10 cellular contexts compared by ENCODE assay signal in the genomic region with DNA sequence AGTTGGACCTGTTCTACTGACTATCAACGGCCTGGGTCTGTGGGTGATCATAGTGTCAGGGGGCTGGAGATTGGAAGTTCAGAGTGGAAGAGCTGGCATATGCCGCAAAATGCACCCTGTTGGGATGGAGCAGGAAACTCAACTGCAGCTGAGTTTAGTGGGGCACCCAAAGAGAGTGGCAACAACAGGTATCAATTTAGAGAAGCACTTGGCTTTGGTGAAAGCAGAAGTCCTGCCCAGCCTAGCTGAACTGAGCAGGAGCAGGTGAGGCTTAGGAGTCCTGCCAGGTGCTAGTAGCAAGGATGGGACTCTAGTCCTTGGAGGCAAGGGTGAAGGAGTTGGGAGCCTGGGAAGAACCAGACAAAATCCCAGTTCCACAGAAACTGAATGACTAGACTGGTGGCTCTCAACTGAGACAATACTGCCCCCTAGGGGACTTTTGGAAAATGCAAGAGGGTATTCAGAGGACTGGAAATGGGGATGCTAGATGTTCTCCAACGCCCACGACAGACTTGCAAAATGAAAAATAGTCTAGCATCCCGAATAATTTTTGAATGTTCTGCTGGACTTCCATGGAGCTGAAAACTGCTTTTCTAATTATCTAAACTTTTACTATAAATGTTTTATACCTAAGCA. TPM values are rescaled to one million over a fixed set of nuclear protein-coding genes. Genes with fewer than 3 reads are reported as not detected.
DNase-seq lines count a peak whose midpoint lies in the region; ATAC-seq, FAIRE-seq and TF ChIP-seq lines count a peak whose summit lies in the region.
"Had no signal": no experiment of that assay in that cellular context is flagged by ENCODE, and none has a peak within 500 bp of the region (broad histone marks: within the 10 kb centered on the region; RNA-seq: fewer than 3 reads in every experiment).

No MANE protein-coding gene starts in this region.

- CTCF ChIA-PET in CD4-positive, alpha-beta T cell (lab: Charles Lee) = interaction anchor here (1.2 to 2.6 kb wide), 3 partner anchors 247 to 253 kb away, joined by 3 to 14 read pairs (median 9); no protein-coding TSS in a partner anchor

- no peak overlapping the region for H3K4me3 Mint-ChIP-seq in CD4-positive, alpha-beta T cell
- no peak overlapping the region for H3K4me3 Mint-ChIP-seq in brain
- H3K4me3 Mint-ChIP-seq: IgD-negative memory B cell had no signal

- intact Hi-C loops in CD4-positive, alpha-beta T cell (cut with DNase I, micrococcal nuclease) = loop anchor here (1.0 to 5.0 kb wide), 3 partner anchors 91 to 249 kb away; a partner anchor contains a TSS

- H3K27me3 Mint-ChIP-seq in CD4-positive, alpha-beta T cell = no peaks in the 10 kb centered on the region
- no peaks in the 10 kb centered on the region for H3K27me3 Mint-ChIP-seq in brain

- POLR2A ChIA-PET in CD4-positive, alpha-beta T cell (lab: Charles Lee) = no interaction called here

- H3K27ac Mint-ChIP-seq in CD4-positive, alpha-beta T cell = no peak overlapping the region
- peak overlapping the region in 2 of 5 experiments; percentile 23 to 43 for H3K27ac Mint-ChIP-seq in brain
- H3K27ac Mint-ChIP-seq: IgD-negative memory B cell had no signal

- no peaks in the 10 kb centered on the region for H3K9me3 Mint-ChIP-seq in CD4-positive, alpha-beta T cell
- no peaks in the 10 kb centered on the region for H3K9me3 Mint-ChIP-seq in brain
- H3K9me3 Mint-ChIP-seq: IgD-negative memory B cell had no signal

- H3K4me1 Mint-ChIP-seq in CD4-positive, alpha-beta T cell (ENCODE audit: low read depth) = no peaks in the 10 kb centered on the region
- peaks cover 42% of the 10 kb centered on the region for H3K4me1 Mint-ChIP-seq in brain

- ATAC-seq in CD4-positive, alpha-beta T cell (ENCODE audit: poor library complexity) = no peak
- ATAC-seq in HG02938 (IDR thresholded peaks at IDR 0.05; ENCODE audit: unreplicated experiment) = no peak

- no peaks in the 10 kb centered on the region for H3K27me3 ChIP-seq in CD4-positive, alpha-beta T cell (ENCODE audit: control insufficient read depth, insufficient read depth, low read length)

- H3K9me3 ChIP-seq in CD4-positive, alpha-beta T cell (ENCODE audit: control insufficient read depth, low read length) = no peaks in the 10 kb centered on the region

- H3K36me3 Mint-ChIP-seq in CD4-positive, alpha-beta T cell (ENCODE audit: low read depth) = no peaks in the 10 kb centered on the region
- no peaks in the 10 kb centered on the region for H3K36me3 Mint-ChIP-seq in brain
- H3K36me3 Mint-ChIP-seq: IgD-negative memory B cell had no signal

- TF ChIP-seq CTCF in CD4-positive, alpha-beta T cell (IDR thresholded peaks at IDR 0.05) = peak; percentile 67
- TF ChIP-seq CTCF in brain (conservative IDR thresholded peaks at IDR 0.05) = peak; percentile 91 to 92

- DNase-seq in CD4-positive, alpha-beta T cell = peak in 7 of 10 experiments; percentile 3 to 34 (median 19)
- DNase-seq in GM19239 (ENCODE audit: insufficient read length, low spot score) (peak; percentile 4), NCI-H1105 treated with DMSO at 0.1 percent for 48 hours (lab: John Stamatoyannopoulos, UW) (peak; percentile 50), T-helper 22 cell (ENCODE audit: low read depth) (peak; percentile 6)
- peak; percentile 22 for DNase-seq in stimulated activated CD8-positive, alpha-beta memory T cell treated with anti-CD3 and anti-CD28 coated beads, Interleukin-15, amount 100 ng/mL, for 1 hour (ENCODE audit: low read depth)

- peak; percentile 93 for FAIRE-seq in GM19239 (lab: Jason Lieb, UNC)
- peak; percentile 75 for FAIRE-seq in islet of Langerhans (lab: Jason Lieb, UNC)

- no peak overlapping the region for H3K27ac ChIP-seq in CD4-positive, alpha-beta T cell (ENCODE audit: low read depth, low read length)
- H3K27ac ChIP-seq: skin epidermis had no signal

RNA-seq across cellular contexts. Expression of a gene that starts 49.4 kb away (rescaled TPM):
- total RNA-seq in CD4-positive, alpha-beta T cell = not detected
- 0.44 TPM for polyA plus RNA-seq in brain (ENCODE audit: insufficient read depth, low read depth, low replicate concordance)
- polyA plus RNA-seq: IgD-negative memory B cell had no signal
